In genomic region chr2:42314892-42315468, GRCh38 we compare ENCODE assay signal across 9 cellular contexts. TPM values are rescaled to one million over a fixed set of nuclear protein-coding genes. Genes with fewer than 3 reads are reported as not detected.
DNase-seq lines count a peak whose midpoint lies in the region; ATAC-seq and TF ChIP-seq lines count a peak whose summit lies in the region.
"Had no signal": no experiment of that assay in that cellular context is flagged by ENCODE, and none has a peak within 500 bp of the region (broad histone marks: within the 10 kb centered on the region; RNA-seq: fewer than 3 reads in every experiment).

No MANE protein-coding gene starts in this region.

- H3K36me3 ChIP-seq in kidney epithelial cell (ENCODE audit: control insufficient read depth, insufficient read depth, low read length) = peaks cover under 1% of the 10 kb centered on the region
- peaks cover 20% of the 10 kb centered on the region for H3K36me3 ChIP-seq in CD8-positive, alpha-beta memory T cell (ENCODE audit: insufficient read depth, low read length)
- peaks cover 12% of the 10 kb centered on the region for H3K36me3 ChIP-seq in MG63

- H3K27me3 ChIP-seq in kidney epithelial cell (ENCODE audit: control insufficient read depth, insufficient read depth, low read length) (no peaks in the 10 kb centered on the region), MG63 (no peaks in the 10 kb centered on the region)
- no peaks in the 10 kb centered on the region for H3K27me3 ChIP-seq in CD8-positive, alpha-beta memory T cell (ENCODE audit: insufficient read depth, low read length, poor library complexity, severe bottlenecking)

- peak; percentile 77 for ATAC-seq in activated T-helper 17 cell treated with anti-CD3 and anti-CD28 coated beads, Interleukin-2, amount 50 U/mL, for 72 hours (replicated peaks)

- CTCF ChIA-PET in CD8-positive, alpha-beta memory T cell (lab: Charles Lee) = interaction anchor here (1.4 to 3.8 kb wide), 2 partner anchors 12 to 14 kb away, joined by 3 to 9 read pairs; no protein-coding TSS in a partner anchor

- peak overlapping the region; percentile 0 for H3K4me3 Mint-ChIP-seq in activated T-helper 17 cell treated with anti-CD3 and anti-CD28 coated beads, Interleukin-2, amount 50 U/mL, for 72 hours
- H3K4me3 Mint-ChIP-seq in CD8-positive, alpha-beta memory T cell = no peak overlapping the region

- peaks cover 11% of the 10 kb centered on the region for H3K4me1 Mint-ChIP-seq in activated T-helper 17 cell treated with anti-CD3 and anti-CD28 coated beads, Interleukin-2, amount 50 U/mL, for 72 hours
- H3K4me1 Mint-ChIP-seq in CD8-positive, alpha-beta memory T cell = peaks cover 20 to 36% (median 33%) of the 10 kb centered on the region in 3 donors

- no peaks in the 10 kb centered on the region for H3K9me3 ChIP-seq in CD8-positive, alpha-beta memory T cell (ENCODE audit: low read length)
- no peaks in the 10 kb centered on the region for H3K9me3 ChIP-seq in MG63

- DNase-seq in AML-193 (lab: John Stamatoyannopoulos, UW) = peak; percentile 68 to 81
- peak; percentile 92 for DNase-seq in HS-5 (ENCODE audit: low read depth)
- peak; percentile 61 for DNase-seq in kidney epithelial cell (ENCODE audit: low read depth)
- no peak for DNase-seq in CD8-positive, alpha-beta memory T cell
- DNase-seq in occipital lobe (lab: John Stamatoyannopoulos, UW) = no peak
- DNase-seq in MG63 = no peak
- DNase-seq in ecto neural progenitor cell (ENCODE audit: low spot score) = no peak

- H3K36me3 Mint-ChIP-seq in activated T-helper 17 cell treated with anti-CD3 and anti-CD28 coated beads, Interleukin-2, amount 50 U/mL, for 72 hours (ENCODE audit: low read depth) = peaks cover 70% of the 10 kb centered on the region
- peaks cover 0 to 73% (median 10%) of the 10 kb centered on the region in 3 donors for H3K36me3 Mint-ChIP-seq in CD8-positive, alpha-beta memory T cell

- H3K27ac ChIP-seq in CD8-positive, alpha-beta memory T cell (ENCODE audit: low read depth, low read length) = no peak overlapping the region
- H3K27ac ChIP-seq: SK-N-MC had no signal

- no peaks in the 10 kb centered on the region for H3K27me3 Mint-ChIP-seq in activated T-helper 17 cell treated with anti-CD3 and anti-CD28 coated beads, Interleukin-2, amount 50 U/mL, for 72 hours
- H3K27me3 Mint-ChIP-seq in CD8-positive, alpha-beta memory T cell = no peaks in the 10 kb centered on the region

- no peak for TF ChIP-seq CTCF in kidney epithelial cell (IDR thresholded peaks at IDR 0.05; ENCODE audit: insufficient read depth, low read length, poor library complexity, severe bottlenecking)

- no peaks in the 10 kb centered on the region for H3K9me3 Mint-ChIP-seq in activated T-helper 17 cell treated with anti-CD3 and anti-CD28 coated beads, Interleukin-2, amount 50 U/mL, for 72 hours
- H3K9me3 Mint-ChIP-seq in CD8-positive, alpha-beta memory T cell = no peaks in the 10 kb centered on the region

- H3K27ac Mint-ChIP-seq in activated T-helper 17 cell treated with anti-CD3 and anti-CD28 coated beads, Interleukin-2, amount 50 U/mL, for 72 hours = peak overlapping the region; percentile 45
- H3K27ac Mint-ChIP-seq in CD8-positive, alpha-beta memory T cell = peak overlapping the region in 4 of 8 donors; percentile 22 to 76 (median 30)

- no peak overlapping the region for H3K4me3 ChIP-seq in kidney epithelial cell (ENCODE audit: low read depth, low read length)
- H3K4me3 ChIP-seq in CD8-positive, alpha-beta memory T cell (ENCODE audit: low read length) = no peak overlapping the region
- H3K4me3 ChIP-seq in MG63 = no peak overlapping the region
- H3K4me3 ChIP-seq: SK-N-MC had no signal

- POLR2A ChIA-PET in CD8-positive, alpha-beta memory T cell (lab: Charles Lee) = interaction anchor here (0.6 kb wide), 1 partner anchor 191 kb away, joined by 4 read pairs; no protein-coding TSS in a partner anchor

- no peaks in the 10 kb centered on the region for H3K4me1 ChIP-seq in CD8-positive, alpha-beta memory T cell (ENCODE audit: insufficient read depth, low read length)

RNA-seq across cellular contexts. Expression of gene COX7A2L, which starts 46.0 kb away (rescaled TPM):
- total RNA-seq in activated T-helper 17 cell treated with anti-CD3 and anti-CD28 coated beads, Interleukin-2, amount 50 U/mL, for 72 hours = 10 to 100 TPM; 60.7 to 94.8 TPM
- total RNA-seq in kidney epithelial cell (240 and 250 TPM in 2 replicates), occipital lobe (145 TPM)
- 100 to 1,000 TPM in 1 of 2 experiments, 10 to 100 TPM in 1; 99.8 to 100 TPM for total RNA-seq in CD8-positive, alpha-beta memory T cell
- polyA plus RNA-seq in CD8-positive, alpha-beta memory T cell = 172 TPM
- 149 and 254 TPM in 2 replicates for total RNA-seq in MG63 (2014; rRNA removed; shearing (Covaris generic); ENCODE audit: low replicate concordance)

Comparison
In these comparisons a context has a peak if more than half of its experiments do, and no peak if none do; other contexts are left out.
1. DNase-seq: peak in AML-193 (2 of 2), HS-5 (single experiment) and kidney epithelial cell (single experiment); none in CD8-positive, alpha-beta memory T cell (0 of 5), occipital lobe (single experiment), MG63 (single experiment) and ecto neural progenitor cell (single experiment).